In genomic region chr10:13417459-13418126, GRCh38 we compare ENCODE assay signal across 28 cellular contexts.
A peak's percentile ranks its signal among the peaks of the same experiment; 100 is the strongest.
DNase-seq lines count a peak whose midpoint lies in the region; ATAC-seq, FAIRE-seq and TF ChIP-seq lines count a peak whose summit lies in the region.
"Had no signal": no experiment of that assay in that cellular context is flagged by ENCODE, and none has a peak within 500 bp of the region (broad histone marks: within the 10 kb centered on the region; RNA-seq: fewer than 3 reads in every experiment).

No MANE protein-coding gene starts in this region.

- DNase-seq in mammary epithelial cell (peak; percentile 50), MCF 10A (ENCODE audit: unreplicated experiment) (no peak), SW480 (ENCODE audit: low spot score) (peak; percentile 69), islet precursor cell (peak; percentile 79), urothelium cell line (ENCODE audit: low spot score) (peak; percentile 45), omental fat pad (ENCODE audit: low spot score) (no peak)
- DNase-seq: 8988T; activated CD4-positive, alpha-beta T cell treated with anti-CD3 and anti-CD28 coated beads for 4 hours; activated gamma-delta T cell treated with Interleukin-2 at 50 U/mL for 16 hours; activated naive CD8-positive, alpha-beta T cell treated with anti-CD3 and anti-CD28 coated beads, Interleukin-2, amount 50 U/mL, for 24 hours; activated T-cell treated with anti-CD3 and anti-CD28 coated beads, Interleukin-2, amount 50 U/mL, for 1 hour; brain microvascular endothelial cell; CD4-positive, alpha-beta memory T cell; DMS 273 treated with DMSO at 0.1 percent for 48 hours; HCEC 1CT; Kasumi-1; left cardiac atrium; mesenchymal stem cell; NCI-H1092; NCI-H1930; NCI-H524 treated with DMSO at 0.1 percent for 48 hours; PC-3; psoas muscle; Right ventricle myocardium superior had no signal

- no peak for ATAC-seq in omental fat pad (ENCODE audit: low FRiP score)
- no peak for ATAC-seq in GM21529 (IDR thresholded peaks at IDR 0.05; ENCODE audit: unreplicated experiment)
- ATAC-seq in GM21390 (IDR thresholded peaks at IDR 0.05; ENCODE audit: unreplicated experiment) = no peak
- ATAC-seq: activated naive CD8-positive, alpha-beta T cell treated with anti-CD3 and anti-CD28 coated beads, Interleukin-2, amount 50 U/mL, for 24 hours; left cardiac atrium; PC-3; psoas muscle had no signal

- no peak overlapping the region for H3K4me2 ChIP-seq in mammary epithelial cell (ENCODE audit: insufficient read depth, low read depth, low read length)

- no peak overlapping the region for H3K9ac ChIP-seq in mammary epithelial cell (ENCODE audit: insufficient read depth, low read length)

- no peaks in the 10 kb centered on the region for H3K9me3 ChIP-seq in mammary epithelial cell (replicated peaks; ENCODE audit: insufficient read depth, low read length)
- H3K9me3 ChIP-seq: psoas muscle had no signal

- no peak overlapping the region for H3K4me3 ChIP-seq in mammary epithelial cell (replicated peaks in 1 of 3; ENCODE audit: insufficient read depth in 1 of 3, low read depth in 2 of 3, low read length in 3 of 3)
- H3K4me3 ChIP-seq: psoas muscle had no signal

- H2AFZ ChIP-seq in mammary epithelial cell (ENCODE audit: low read depth, low read length) = peak overlapping the region; percentile 42

- H3K4me1 Mint-ChIP-seq in MCF 10A (ENCODE audit: insufficient read depth, unreplicated experiment) = no peaks in the 10 kb centered on the region
- H3K4me1 Mint-ChIP-seq: activated naive CD8-positive, alpha-beta T cell treated with anti-CD3 and anti-CD28 coated beads, Interleukin-2, amount 50 U/mL, for 24 hours; CD4-positive, alpha-beta memory T cell had no signal

- POLR2A ChIA-PET in MCF 10A (lab: Yijun Ruan, JAX) = no interaction called here

- H3K4me3 Mint-ChIP-seq in MCF 10A (ENCODE audit: unreplicated experiment) = no peak overlapping the region
- H3K4me3 Mint-ChIP-seq: activated naive CD8-positive, alpha-beta T cell treated with anti-CD3 and anti-CD28 coated beads, Interleukin-2, amount 50 U/mL, for 24 hours; CD4-positive, alpha-beta memory T cell; stimulated activated naive CD8-positive, alpha-beta T cell treated with anti-CD3 and anti-CD28 coated beads, Interleukin-15, Interleukin-2, amounts not matched to agents 100 ng/mL and 50 ng/mL, for 24 hours had no signal

- no peaks in the 10 kb centered on the region for H3K9me3 Mint-ChIP-seq in MCF 10A (ENCODE audit: unreplicated experiment)
- H3K9me3 Mint-ChIP-seq: stimulated activated naive CD8-positive, alpha-beta T cell treated with anti-CD3 and anti-CD28 coated beads, Interleukin-15, Interleukin-2, amounts not matched to agents 100 ng/mL and 50 ng/mL, for 24 hours had no signal

- no peak overlapping the region for H3K27ac Mint-ChIP-seq in MCF 10A (ENCODE audit: low read depth, unreplicated experiment)
- H3K27ac Mint-ChIP-seq: activated naive CD8-positive, alpha-beta T cell treated with anti-CD3 and anti-CD28 coated beads, Interleukin-2, amount 50 U/mL, for 24 hours; CD4-positive, alpha-beta memory T cell; stimulated activated naive CD8-positive, alpha-beta T cell treated with anti-CD3 and anti-CD28 coated beads, Interleukin-15, Interleukin-2, amounts not matched to agents 100 ng/mL and 50 ng/mL, for 24 hours had no signal

- H3K36me3 ChIP-seq in mammary epithelial cell (ENCODE audit: insufficient read depth, low read length) = no peaks in the 10 kb centered on the region
- H3K36me3 ChIP-seq: brain microvascular endothelial cell had no signal

- no peaks in the 10 kb centered on the region for H3K27me3 Mint-ChIP-seq in MCF 10A (ENCODE audit: insufficient read depth, unreplicated experiment)

- no peaks in the 10 kb centered on the region for H4K20me1 ChIP-seq in mammary epithelial cell (ENCODE audit: insufficient read depth, low read length)

- H3K79me2 ChIP-seq in mammary epithelial cell (ENCODE audit: insufficient read depth, low read length) = no peaks in the 10 kb centered on the region

- no peaks in the 10 kb centered on the region for H3K36me3 Mint-ChIP-seq in MCF 10A (ENCODE audit: insufficient read depth, unreplicated experiment)
- H3K36me3 Mint-ChIP-seq: CD4-positive, alpha-beta memory T cell had no signal

- H3K27ac ChIP-seq in mammary epithelial cell (ENCODE audit: insufficient read depth, low read depth, low read length) = no peak overlapping the region
- H3K27ac ChIP-seq: brain microvascular endothelial cell, psoas muscle had no signal

- CTCF ChIA-PET in mammary epithelial cell (lab: Charles Lee; ENCODE audit: low non-redundant PET) (no interaction called here), MCF 10A (lab: Yijun Ruan, JAX) (interaction anchor here (1.2 kb wide), 1 partner anchor 45 kb away, joined by 10 read pairs; no protein-coding TSS in a partner anchor)

- intact Hi-C loops in mammary epithelial cell (cut with micrococcal nuclease) (no loop called here), MCF 10A (cut with micrococcal nuclease) (no loop called here)

- TF ChIP-seq CTCF in mammary epithelial cell (conservative IDR thresholded peaks at IDR 0.05 in 1 of 2, IDR thresholded peaks at IDR 0.05 in 1 of 2; ENCODE audit: extremely low read depth in 1 of 2, insufficient read depth in 1 of 2, low read depth in 1 of 2, low read length in 2 of 2) (no peak), MCF 10A (IDR thresholded peaks at IDR 0.05; ENCODE audit: unreplicated experiment) (no peak), omental fat pad (IDR thresholded peaks at IDR 0.05) (no peak)

- dilution Hi-C loops in mammary epithelial cell (cut with HindIII; ENCODE audit: low sequenced_read_pairs) = no loop called here

- in situ Hi-C loops in mammary epithelial cell (cut with MboI; ENCODE audit: low sequenced_read_pairs in 2 of 2) = no loop called here

- WGBS in mammary epithelial cell (ENCODE audit: low coverage, missing lambda C conversion rate) = 31% methylated on average over 8 of the region's 9 CpGs

- BruUV-seq in mammary epithelial cell (replicated peaks; lab: Mats Ljungman, UMichigan) = no TSS peak
- BruUV-seq in MCF 10A (replicated peaks; lab: Mats Ljungman, UMichigan) = no TSS peak

- H3K27me3 ChIP-seq in mammary epithelial cell (ENCODE audit: insufficient read depth, low read length) = peaks cover 2% of the 10 kb centered on the region
- H3K27me3 ChIP-seq: brain microvascular endothelial cell had no signal

- peaks cover 7% of the 10 kb centered on the region for H3K4me1 ChIP-seq in mammary epithelial cell (ENCODE audit: insufficient read depth, low read length)
- H3K4me1 ChIP-seq: psoas muscle had no signal

- peak; percentile 74 for FAIRE-seq in urothelium cell line (lab: Jason Lieb, UNC)
- FAIRE-seq: GM19239 had no signal

Comparison
In these comparisons a context has a peak if more than half of its experiments do, and no peak if none do; other contexts are left out.
1. DNase-seq: peak in mammary epithelial cell (single experiment), SW480 (single experiment), islet precursor cell (single experiment) and urothelium cell line (single experiment); none in MCF 10A (single experiment) and omental fat pad (single experiment).